10 cellular contexts compared by ENCODE assay signal in the genomic region with DNA sequence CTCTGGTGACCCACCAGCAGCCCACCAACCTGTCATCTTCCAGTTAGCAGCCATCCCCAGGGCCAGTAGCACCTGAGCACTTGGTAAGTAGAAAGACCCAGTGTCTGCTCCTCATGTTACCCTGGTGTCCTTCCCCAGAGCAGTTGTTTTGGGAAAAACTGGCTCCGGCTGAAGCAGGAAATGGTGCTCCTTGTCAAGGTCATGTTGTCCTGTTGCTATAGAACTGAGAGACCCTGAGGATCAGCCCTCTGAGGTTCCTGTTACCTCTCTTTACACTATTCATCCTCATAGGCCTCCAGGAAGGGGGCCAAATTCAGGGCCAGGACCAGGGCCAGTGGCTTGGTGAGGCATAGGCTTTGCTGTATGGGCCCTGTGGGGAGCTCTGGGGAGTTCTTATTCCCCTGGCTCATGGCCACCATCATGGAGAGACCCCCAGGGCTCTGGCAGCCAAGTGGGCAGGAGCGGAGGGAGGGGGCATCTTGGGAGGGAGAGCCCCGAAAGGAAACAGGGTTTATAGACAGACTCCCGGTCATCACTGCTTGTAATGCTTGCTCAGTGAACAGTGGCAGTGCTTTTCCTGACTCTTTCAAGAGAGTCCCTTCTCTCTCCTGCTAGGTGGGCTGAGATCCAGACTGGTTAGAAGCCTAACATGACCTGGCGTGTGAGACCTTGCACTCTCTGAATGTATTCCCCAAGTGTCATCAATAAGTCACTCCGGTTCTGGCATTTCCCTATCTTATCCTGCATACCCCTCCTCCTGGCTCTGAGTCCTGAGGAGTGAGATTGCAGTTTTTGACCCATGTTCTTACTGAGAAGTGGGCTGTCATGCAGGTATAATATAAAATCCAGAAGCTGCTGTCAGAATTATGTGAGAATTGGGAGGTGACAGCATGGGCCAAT. TPM values are rescaled to one million over a fixed set of nuclear protein-coding genes. Genes with fewer than 3 reads are reported as not detected.
DNase-seq lines count a peak whose midpoint lies in the region; ATAC-seq and TF ChIP-seq lines count a peak whose summit lies in the region.
"Had no signal": no experiment of that assay in that cellular context is flagged by ENCODE, and none has a peak within 500 bp of the region (broad histone marks: within the 10 kb centered on the region; RNA-seq: fewer than 3 reads in every experiment).

No MANE protein-coding gene starts in this region.

- intact Hi-C loops in prostate gland (cut with DNase I): no loop called here

- 54 to 65% methylated on average over 6 of the region's 6 CpGs for WGBS in esophagus, 2 donors
- 55% methylated on average over 6 of the region's 6 CpGs for WGBS in prostate gland

- TF ChIP-seq POLR2A in prostate gland (IDR thresholded peaks at IDR 0.05): no peak

- TF ChIP-seq CTCF in prostate gland (IDR thresholded peaks at IDR 0.05): no peak

- H3K4me3 ChIP-seq in SJSA1 (no peak overlapping the region), esophagus (ENCODE audit: low read depth in 1 of 2, low read length in 2 of 2) (peak overlapping the region; percentile 43 to 53), prostate gland (no peak overlapping the region)

- H3K4me1 Mint-ChIP-seq in T-helper 2 cell treated with Interferon-gamma antibody and Interleukin-4, amounts not matched to agents 5 μg/mL and 100 μg/mL, for 36 hours (ENCODE audit: low read depth): peaks cover 34% of the 10 kb centered on the region

- H3K27ac ChIP-seq in SJSA1: peak overlapping the region; percentile 89
- peak overlapping the region; percentile 97 to 98 for H3K27ac ChIP-seq in esophagus (ENCODE audit: low read depth in 2 of 2, low read length in 1 of 2)
- peak overlapping the region; percentile 37 to 64 for H3K27ac ChIP-seq in prostate gland

- H3K9me3 ChIP-seq in SJSA1 (replicated peaks) (no peaks in the 10 kb centered on the region), esophagus (ENCODE audit: control insufficient read depth in 2 of 2, insufficient read depth in 1 of 2, low read depth in 1 of 2, low read length in 1 of 2) (no peaks in the 10 kb centered on the region), prostate gland (no peaks in the 10 kb centered on the region)

- H3K27me3 ChIP-seq in SJSA1 (replicated peaks): no peaks in the 10 kb centered on the region
- H3K27me3 ChIP-seq in esophagus (ENCODE audit: control insufficient read depth in 1 of 2, insufficient read depth in 2 of 2, low read length in 2 of 2): no peaks in the 10 kb centered on the region
- no peaks in the 10 kb centered on the region for H3K27me3 ChIP-seq in prostate gland (replicated peaks; ENCODE audit: insufficient read depth)

- H3K9me3 Mint-ChIP-seq in T-helper 2 cell treated with Interferon-gamma antibody and Interleukin-4, amounts not matched to agents 5 μg/mL and 100 μg/mL, for 36 hours: no peaks in the 10 kb centered on the region

- no peak overlapping the region for H3K4me3 Mint-ChIP-seq in T-helper 2 cell treated with Interferon-gamma antibody and Interleukin-4, amounts not matched to agents 5 μg/mL and 100 μg/mL, for 36 hours

- peak overlapping the region; percentile 95 for H3K27ac Mint-ChIP-seq in T-helper 2 cell treated with Interferon-gamma antibody and Interleukin-4, amounts not matched to agents 5 μg/mL and 100 μg/mL, for 36 hours

- DNase-seq in T-helper 2 cell treated with Interferon-gamma antibody and Interleukin-4, amounts not matched to agents 5 μg/mL and 100 μg/mL, for 36 hours (ENCODE audit: low spot score): no peak
- DNase-seq in T-helper 2 cell (no peak), SJSA1 (ENCODE audit: low read depth in 1 of 2, low spot score in 2 of 2) (no peak), prostate gland (ENCODE audit: low spot score) (no peak), hypothalamus (lab: John Stamatoyannopoulos, UW) (no peak)
- no peak for DNase-seq in effector CD8-positive, alpha-beta T cell (lab: John Stamatoyannopoulos, UW)
- DNase-seq: GF-D8 had no signal

- no peaks in the 10 kb centered on the region for H3K27me3 Mint-ChIP-seq in T-helper 2 cell treated with Interferon-gamma antibody and Interleukin-4, amounts not matched to agents 5 μg/mL and 100 μg/mL, for 36 hours (ENCODE audit: low read depth)

- H3K36me3 Mint-ChIP-seq in T-helper 2 cell treated with Interferon-gamma antibody and Interleukin-4, amounts not matched to agents 5 μg/mL and 100 μg/mL, for 36 hours (ENCODE audit: low read depth): peaks cover 2% of the 10 kb centered on the region

- ATAC-seq in GM18498 (IDR thresholded peaks at IDR 0.05; ENCODE audit: unreplicated experiment): no peak
- ATAC-seq: Right ventricle myocardium inferior had no signal

- peaks cover 73% of the 10 kb centered on the region for H3K4me1 ChIP-seq in SJSA1 (replicated peaks)
- peaks cover 0 to 20% of the 10 kb centered on the region in 2 donors for H3K4me1 ChIP-seq in esophagus (ENCODE audit: control insufficient read depth in 2 of 2, insufficient read depth in 2 of 2, low read length in 1 of 2)
- peaks cover 17% of the 10 kb centered on the region for H3K4me1 ChIP-seq in prostate gland (replicated peaks)

- H3K36me3 ChIP-seq in SJSA1 (peaks cover 30% of the 10 kb centered on the region), esophagus (ENCODE audit: control insufficient read depth in 2 of 2, insufficient read depth in 2 of 2, low read length in 1 of 2) (peaks cover 0 to 4% of the 10 kb centered on the region in 2 donors), prostate gland (no peaks in the 10 kb centered on the region)

RNA-seq across cellular contexts. Expression of gene PPARD, which starts 50.7 kb away (rescaled TPM):
- total RNA-seq in SJSA1 (2014; rRNA removed; shearing (Covaris generic)): 7.4 and 10.3 TPM in 2 replicates
- 10 to 100 TPM; 28.1 to 45.1 TPM for polyA plus RNA-seq in esophagus
- total RNA-seq in prostate gland: 10 to 100 TPM; 21.2 to 24.1 TPM

RNA-seq across cellular contexts. Expression of gene FANCE, which starts 59.1 kb away (rescaled TPM):
- 16.3 and 20.2 TPM in 2 replicates for total RNA-seq in SJSA1 (2014; rRNA removed; shearing (Covaris generic))
- polyA plus RNA-seq in esophagus: 1 to 10 TPM; 4.6 to 6.3 TPM
- total RNA-seq in prostate gland: 10 to 100 TPM in 1 of 2 donors, 1 to 10 TPM in 1; 7.5 to 14.0 TPM

Comparison
In these comparisons a context has a peak if more than half of its experiments do, and no peak if none do; other contexts are left out.
1. H3K4me3 ChIP-seq: peak in esophagus (2 of 2); none in SJSA1 (single experiment) and prostate gland (0 of 2).
2. Peak in every context shown above with its lines, with median percentiles within 50 percentile points of each other: H3K27ac ChIP-seq.